8 cellular contexts compared by ENCODE assay signal in the genomic region with DNA sequence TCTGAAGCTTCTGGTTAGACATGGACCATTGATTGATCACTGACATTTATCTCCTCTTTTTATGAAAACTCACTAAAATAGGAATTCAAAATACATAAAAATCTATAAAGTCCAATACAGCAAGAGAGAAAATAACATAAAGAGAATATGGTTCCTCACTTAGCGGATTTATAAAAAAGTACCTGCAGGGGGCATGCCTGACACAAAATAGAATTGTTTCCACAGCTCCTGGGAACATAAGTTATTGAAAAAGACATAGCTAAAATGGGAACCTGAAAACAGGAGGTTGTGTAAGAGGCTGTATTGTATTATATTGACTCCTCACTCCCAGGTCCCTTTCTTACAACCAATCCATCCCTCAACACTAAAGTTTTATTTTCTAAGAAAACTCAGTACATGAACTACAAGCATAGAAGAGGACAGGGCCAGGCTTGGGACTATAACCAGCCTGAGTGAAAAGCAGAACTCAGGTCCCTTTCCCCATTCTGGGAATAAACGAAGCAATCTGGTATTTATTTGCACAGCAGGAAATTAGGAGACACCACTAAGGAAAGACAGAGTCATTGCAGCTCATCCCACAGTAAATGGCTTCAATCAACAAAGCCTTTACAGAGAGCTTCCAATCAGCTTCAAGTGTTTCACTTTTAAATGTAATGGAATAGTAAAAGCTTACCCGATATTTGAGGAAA.
DNase-seq lines count a peak whose midpoint lies in the region; ATAC-seq and TF ChIP-seq lines count a peak whose summit lies in the region.

No MANE protein-coding gene starts in this region.

- H3K27ac Mint-ChIP-seq in MCF 10A (ENCODE audit: low read depth, unreplicated experiment): no peak overlapping the region
- H3K27ac Mint-ChIP-seq in activated naive CD4-positive, alpha-beta T cell treated with anti-CD3 and anti-CD28 coated beads, Interleukin-2, amount 50 U/mL, for 72 hours: no peak overlapping the region

- H3K4me1 ChIP-seq in breast epithelium: no peaks in the 10 kb centered on the region
- peaks cover 6% of the 10 kb centered on the region for H3K4me1 ChIP-seq in SJCRH30
- no peaks in the 10 kb centered on the region for H3K4me1 ChIP-seq in lower lobe of right lung
- no peaks in the 10 kb centered on the region for H3K4me1 ChIP-seq in esophagus muscularis mucosa
- no peaks in the 10 kb centered on the region for H3K4me1 ChIP-seq in left ventricle myocardium inferior

- no peaks in the 10 kb centered on the region for H3K36me3 Mint-ChIP-seq in MCF 10A (ENCODE audit: insufficient read depth, unreplicated experiment)
- H3K36me3 Mint-ChIP-seq in activated naive CD4-positive, alpha-beta T cell treated with anti-CD3 and anti-CD28 coated beads, Interleukin-2, amount 50 U/mL, for 72 hours: no peaks in the 10 kb centered on the region

- no TSS peak for BruUV-seq in MCF 10A (replicated peaks; lab: Mats Ljungman, UMichigan)

- no peak overlapping the region for H3K4me3 ChIP-seq in breast epithelium
- H3K4me3 ChIP-seq in SJCRH30: no peak overlapping the region
- no peak overlapping the region for H3K4me3 ChIP-seq in lower lobe of right lung
- no peak overlapping the region for H3K4me3 ChIP-seq in esophagus muscularis mucosa
- H3K4me3 ChIP-seq in left ventricle myocardium inferior: no peak overlapping the region

- H3K9me3 Mint-ChIP-seq in MCF 10A (ENCODE audit: unreplicated experiment): no peaks in the 10 kb centered on the region
- peaks cover 0 to 8% of the 10 kb centered on the region in 2 donors for H3K9me3 Mint-ChIP-seq in activated naive CD4-positive, alpha-beta T cell treated with anti-CD3 and anti-CD28 coated beads, Interleukin-2, amount 50 U/mL, for 72 hours

- H3K4me1 Mint-ChIP-seq in MCF 10A (ENCODE audit: insufficient read depth, unreplicated experiment): peaks cover 8% of the 10 kb centered on the region

- POLR2A ChIA-PET in MCF 10A (lab: Yijun Ruan, JAX): no interaction called here

- TF ChIP-seq POLR2A in breast epithelium (IDR thresholded peaks at IDR 0.05) (no peak), esophagus muscularis mucosa (IDR thresholded peaks at IDR 0.05; ENCODE audit: low read depth) (no peak)

- H3K27me3 ChIP-seq in breast epithelium (no peaks in the 10 kb centered on the region), SJCRH30 (no peaks in the 10 kb centered on the region), lower lobe of right lung (ENCODE audit: low read depth) (no peaks in the 10 kb centered on the region), esophagus muscularis mucosa (no peaks in the 10 kb centered on the region), left ventricle myocardium inferior (ENCODE audit: low read depth) (no peaks in the 10 kb centered on the region)

- H3K27me3 Mint-ChIP-seq in MCF 10A (ENCODE audit: insufficient read depth, unreplicated experiment): peaks cover 24% of the 10 kb centered on the region

- 51% methylated on average over 3 of the region's 3 CpGs for WGBS in esophagus muscularis mucosa

- no peaks in the 10 kb centered on the region for H3K36me3 ChIP-seq in breast epithelium
- H3K36me3 ChIP-seq in SJCRH30: no peaks in the 10 kb centered on the region
- H3K36me3 ChIP-seq in lower lobe of right lung: no peaks in the 10 kb centered on the region
- no peaks in the 10 kb centered on the region for H3K36me3 ChIP-seq in esophagus muscularis mucosa
- H3K36me3 ChIP-seq in left ventricle myocardium inferior: no peaks in the 10 kb centered on the region

- ATAC-seq in HG03521 (IDR thresholded peaks at IDR 0.05; ENCODE audit: unreplicated experiment) (peak; percentile 47), lower lobe of right lung (peak in 1 of 2 donors; percentile 34)
- ATAC-seq in activated naive CD4-positive, alpha-beta T cell treated with anti-CD3 and anti-CD28 coated beads, Interleukin-2, amount 50 U/mL, for 72 hours: no peak

- H3K27ac ChIP-seq in breast epithelium (no peak overlapping the region), SJCRH30 (no peak overlapping the region), lower lobe of right lung (no peak overlapping the region), esophagus muscularis mucosa (replicated peaks in 1 of 4) (no peak overlapping the region), left ventricle myocardium inferior (replicated peaks) (no peak overlapping the region)

- TF ChIP-seq CTCF in MCF 10A (IDR thresholded peaks at IDR 0.05; ENCODE audit: unreplicated experiment) (peak; percentile 40), breast epithelium (IDR thresholded peaks at IDR 0.05) (peak in 1 of 3 donors; percentile 16), lower lobe of right lung (IDR thresholded peaks at IDR 0.05) (peak; percentile 41), esophagus muscularis mucosa (IDR thresholded peaks at IDR 0.05) (no peak), left ventricle myocardium inferior (IDR thresholded peaks at IDR 0.05; ENCODE audit: borderline replicate concordance) (no peak)

- no peak overlapping the region for H3K4me3 Mint-ChIP-seq in MCF 10A (ENCODE audit: unreplicated experiment)

- DNase-seq in MCF 10A (ENCODE audit: unreplicated experiment): peak; percentile 28
- no peak for DNase-seq in breast epithelium (ENCODE audit: low spot score in 2 of 2)
- DNase-seq in SJCRH30: peak; percentile 13 to 56
- DNase-seq in lower lobe of right lung: no peak
- DNase-seq in activated naive CD4-positive, alpha-beta T cell treated with anti-CD3 and anti-CD28 coated beads, Interleukin-2, amount 50 U/mL, for 72 hours (ENCODE audit: low spot score in 2 of 2): no peak
- DNase-seq in esophagus muscularis mucosa (ENCODE audit: extremely low spot score): no peak
- DNase-seq in left ventricle myocardium inferior: no peak

- H3K9me3 ChIP-seq in breast epithelium (no peaks in the 10 kb centered on the region), SJCRH30 (replicated peaks) (peaks cover 7% of the 10 kb centered on the region; the same call in 1 of the 2 replicates), lower lobe of right lung (no peaks in the 10 kb centered on the region), esophagus muscularis mucosa (no peaks in the 10 kb centered on the region), left ventricle myocardium inferior (replicated peaks) (no peaks in the 10 kb centered on the region)

- no peak for TF ChIP-seq EP300 in esophagus muscularis mucosa (IDR thresholded peaks at IDR 0.05)

- CTCF ChIA-PET in MCF 10A (lab: Yijun Ruan, JAX): interaction anchor here (0.6 to 1.9 kb wide), 8 partner anchors 10 to 618 kb away, joined by 3 to 11 read pairs (median 4); no protein-coding TSS in a partner anchor

- intact Hi-C loops in MCF 10A (cut with micrococcal nuclease) (loop anchor here (1.0 to 10.0 kb wide), 4 partner anchors 142 to 550 kb away; no protein-coding TSS in a partner anchor), breast epithelium (cut with DNase I; ENCODE audit: low total_unique reads) (no loop called here), lower lobe of right lung (cut with DNase I) (no loop called here), esophagus muscularis mucosa (cut with DNase I) (no loop called here), left ventricle myocardium inferior (cut with micrococcal nuclease) (no loop called here)

Comparison
In these comparisons a context has a peak if more than half of its experiments do, and no peak if none do; other contexts are left out.
1. DNase-seq: peak in MCF 10A (single experiment) and SJCRH30 (2 of 2); none in breast epithelium (0 of 2), lower lobe of right lung (single experiment), activated naive CD4-positive, alpha-beta T cell treated with anti-CD3 and anti-CD28 coated beads, Interleukin-2, amount 50 U/mL, for 72 hours (0 of 2), esophagus muscularis mucosa (single experiment) and left ventricle myocardium inferior (single experiment).
2. CTCF ChIP-seq: peak in MCF 10A (single experiment) and lower lobe of right lung (single experiment); none in esophagus muscularis mucosa (0 of 3) and left ventricle myocardium inferior (single experiment).